8 cellular contexts compared by ENCODE assay signal in genomic region chr6:41706876-41707564, GRCh38. TPM values are rescaled to one million over a fixed set of nuclear protein-coding genes. Genes with fewer than 3 reads are reported as not detected.
DNase-seq lines count a peak whose midpoint lies in the region; ATAC-seq and TF ChIP-seq lines count a peak whose summit lies in the region.

No MANE protein-coding gene starts in this region.

- peak; percentile 41 to 51 for TF ChIP-seq POLR2A in gastrocnemius medialis (IDR thresholded peaks at IDR 0.05)

- H3K4me3 ChIP-seq in GM23338 (no peak overlapping the region), foreskin fibroblast (ENCODE audit: low read depth in 1 of 2, low read length in 2 of 2) (no peak overlapping the region), gastrocnemius medialis (peak overlapping the region in 2 of 4 donors; percentile 13 to 30)

- H3K36me3 ChIP-seq in GM23338 (ENCODE audit: insufficient read depth): no peaks in the 10 kb centered on the region
- H3K36me3 ChIP-seq in gastrocnemius medialis: no peaks in the 10 kb centered on the region

- ATAC-seq in GM23338: 0 out of 3 replicates have a peak, but pooled peaks have one; percentile 8
- ATAC-seq in gastrocnemius medialis: peak; percentile 57 to 60
- ATAC-seq in GM19463 (IDR thresholded peaks at IDR 0.05; ENCODE audit: unreplicated experiment): no peak

- H3K36me3 Mint-ChIP-seq in GM23338 (ENCODE audit: low read depth): no peaks in the 10 kb centered on the region
- H3K36me3 Mint-ChIP-seq in activated CD4-positive, alpha-beta memory T cell treated with anti-CD3 and anti-CD28 coated beads for 36 hours: no peaks in the 10 kb centered on the region

- DNase-seq in GM23338 (ENCODE audit: low spot score): no peak
- peak; percentile 43 for DNase-seq in activated CD4-positive, alpha-beta memory T cell treated with anti-CD3 and anti-CD28 coated beads for 36 hours
- DNase-seq in foreskin fibroblast: peak; percentile 78 to 89
- peak; percentile 70 to 86 for DNase-seq in gastrocnemius medialis
- DNase-seq in RKO (ENCODE audit: low spot score): no peak
- no peak for DNase-seq in SKM-1 treated with dmso at 0.1 percent for 144 hours (lab: John Stamatoyannopoulos, UW; ENCODE audit: unreplicated experiment)
- DNase-seq in KG1 (lab: John Stamatoyannopoulos, UW): no peak

- TF ChIP-seq CTCF in GM23338 (conservative IDR thresholded peaks at IDR 0.05; ENCODE audit: low read depth in 2 of 2) (no peak), foreskin fibroblast (IDR thresholded peaks at IDR 0.05; ENCODE audit: low read depth, low read length) (no peak), gastrocnemius medialis (IDR thresholded peaks at IDR 0.05 in 4 of 5, conservative IDR thresholded peaks at IDR 0.05 in 1 of 5) (no peak)

- CTCF ChIA-PET in activated CD4-positive, alpha-beta memory T cell treated with anti-CD3 and anti-CD28 coated beads for 36 hours (lab: Charles Lee): interaction anchor here (0.6 to 4.9 kb wide), 11 partner anchors 9 to 398 kb away, joined by 3 to 49 read pairs (median 4); partner anchors contain the start of genes TFEB and TOMM6

- H3K27ac ChIP-seq in GM23338 (ENCODE audit: low read depth) (no peak overlapping the region), gastrocnemius medialis (peak overlapping the region; percentile 94 to 98 (median 96))

- H2AFZ ChIP-seq in GM23338: no peak overlapping the region

- H3K9me2 ChIP-seq in GM23338 (ENCODE audit: insufficient read depth): no peaks in the 10 kb centered on the region

- H3K9me3 ChIP-seq in gastrocnemius medialis: no peaks in the 10 kb centered on the region

- no peaks in the 10 kb centered on the region for H3K79me2 ChIP-seq in GM23338 (replicated peaks; ENCODE audit: insufficient read depth)

- POLR2A ChIA-PET in activated CD4-positive, alpha-beta memory T cell treated with anti-CD3 and anti-CD28 coated beads for 36 hours (lab: Charles Lee): interaction anchor here (1.4 kb wide), 2 partner anchors 27 to 80 kb away, joined by 3 to 6 read pairs; partner anchors contain the start of gene TOMM6

- in situ Hi-C loops in gastrocnemius medialis (cut with MboI; ENCODE audit: low sequenced_read_pairs in 4 of 4): no loop called here

- H3K27me3 ChIP-seq in GM23338 (ENCODE audit: insufficient read depth) (no peaks in the 10 kb centered on the region), gastrocnemius medialis (no peaks in the 10 kb centered on the region)

- peaks cover 9% of the 10 kb centered on the region for H3K4me1 Mint-ChIP-seq in GM23338
- H3K4me1 Mint-ChIP-seq in activated CD4-positive, alpha-beta memory T cell treated with anti-CD3 and anti-CD28 coated beads for 36 hours (ENCODE audit: low read depth): peaks cover 36% of the 10 kb centered on the region

- H3K4me3 Mint-ChIP-seq in GM23338: no peak overlapping the region
- peak overlapping the region; percentile 53 for H3K4me3 Mint-ChIP-seq in activated CD4-positive, alpha-beta memory T cell treated with anti-CD3 and anti-CD28 coated beads for 36 hours

- H3K9me3 Mint-ChIP-seq in GM23338: no peaks in the 10 kb centered on the region
- no peaks in the 10 kb centered on the region for H3K9me3 Mint-ChIP-seq in activated CD4-positive, alpha-beta memory T cell treated with anti-CD3 and anti-CD28 coated beads for 36 hours

- H3K4me2 ChIP-seq in GM23338: no peak overlapping the region

- no peaks in the 10 kb centered on the region for H3F3A ChIP-seq in GM23338 (replicated peaks; ENCODE audit: low read depth)

- no peak overlapping the region for H3K27ac Mint-ChIP-seq in GM23338
- peak overlapping the region; percentile 89 for H3K27ac Mint-ChIP-seq in activated CD4-positive, alpha-beta memory T cell treated with anti-CD3 and anti-CD28 coated beads for 36 hours

- no peaks in the 10 kb centered on the region for H4K20me1 ChIP-seq in GM23338 (replicated peaks; ENCODE audit: insufficient read depth)

- H3K27me3 Mint-ChIP-seq in GM23338 (ENCODE audit: insufficient read depth, low read depth, poor library complexity): peaks cover 8% of the 10 kb centered on the region
- H3K27me3 Mint-ChIP-seq in activated CD4-positive, alpha-beta memory T cell treated with anti-CD3 and anti-CD28 coated beads for 36 hours: no peaks in the 10 kb centered on the region

- intact Hi-C loops in activated CD4-positive, alpha-beta memory T cell treated with anti-CD3 and anti-CD28 coated beads for 36 hours (cut with micrococcal nuclease): loop anchor here (1.0 kb wide), 2 partner anchors 28 to 69 kb away; partner anchors contain the start of gene TFEB
- intact Hi-C loops in gastrocnemius medialis (cut with DNase I; ENCODE audit: low total_unique reads): loop anchor here (1.0 to 10.0 kb wide), 3 partner anchors 26 to 255 kb away; partner anchors contain the start of genes PRICKLE4 and TOMM6

- H3K4me1 ChIP-seq in GM23338 (ENCODE audit: insufficient read depth) (peaks cover 6% of the 10 kb centered on the region; the same call in 1 of the 2 replicates), gastrocnemius medialis (peaks cover 90 to 93% of the 10 kb centered on the region in 2 donors)

TF ChIP-seq in GM23338, 12 proteins besides CTCF, POLR2A, EP300 and RAD21 (continues in another document):
- TF ChIP-seq CREB1 (CRISPR knock-in tag; IDR thresholded peaks at IDR 0.05; ENCODE audit: low read depth): no peak
- TF ChIP-seq REST (IDR thresholded peaks at IDR 0.05; ENCODE audit: unreplicated experiment): no peak

RNA-seq across cellular contexts. Expression of gene TFEB, which starts 28.4 kb away (rescaled TPM):
- total RNA-seq in GM23338 (2014; rRNA removed; shearing (Covaris generic)): 1.7 and 4.3 TPM in 2 replicates
- 1.1 and 1.3 TPM in 2 replicates for polyA plus RNA-seq in GM23338 (2016; fragmentation: Nextera tagmentation; extraction: Ambion mirVana)
- total RNA-seq in activated CD4-positive, alpha-beta memory T cell treated with anti-CD3 and anti-CD28 coated beads for 36 hours: 10 to 100 TPM; 11.7 to 13.4 TPM
- total RNA-seq in gastrocnemius medialis: 100 to 1,000 TPM in 2 of 4 donors, 10 to 100 TPM in 2; 82.8 to 121 (median 93.3) TPM

RNA-seq across cellular contexts. Expression of gene PGC, which starts 40.2 kb away (rescaled TPM):
- not detected in 2 replicates for total RNA-seq in GM23338 (2014; rRNA removed; shearing (Covaris generic))
- polyA plus RNA-seq in GM23338 (2016; fragmentation: Nextera tagmentation; extraction: Ambion mirVana): not detected in 2 replicates
- total RNA-seq in activated CD4-positive, alpha-beta memory T cell treated with anti-CD3 and anti-CD28 coated beads for 36 hours: not detected
- total RNA-seq in gastrocnemius medialis: not detected

Comparison
In these comparisons a context has a peak if more than half of its experiments do, and no peak if none do; other contexts are left out.
1. DNase-seq: peak in activated CD4-positive, alpha-beta memory T cell treated with anti-CD3 and anti-CD28 coated beads for 36 hours (single experiment), foreskin fibroblast (2 of 2) and gastrocnemius medialis (2 of 2); none in GM23338 (single experiment), RKO (single experiment), SKM-1 treated with dmso at 0.1 percent for 144 hours (single experiment) and KG1 (single experiment).
2. RNA of gene TFEB, which starts 28.4 kb away (total RNA-seq): 82.8 to 121 TPM in gastrocnemius medialis; 11.7 to 13.4 TPM in activated CD4-positive, alpha-beta memory T cell treated with anti-CD3 and anti-CD28 coated beads for 36 hours and 1.7 to 4.3 TPM in GM23338; every median in the first group is over 4 times any median in the second.